26 cellular contexts compared by ENCODE assay signal in the genomic region with DNA sequence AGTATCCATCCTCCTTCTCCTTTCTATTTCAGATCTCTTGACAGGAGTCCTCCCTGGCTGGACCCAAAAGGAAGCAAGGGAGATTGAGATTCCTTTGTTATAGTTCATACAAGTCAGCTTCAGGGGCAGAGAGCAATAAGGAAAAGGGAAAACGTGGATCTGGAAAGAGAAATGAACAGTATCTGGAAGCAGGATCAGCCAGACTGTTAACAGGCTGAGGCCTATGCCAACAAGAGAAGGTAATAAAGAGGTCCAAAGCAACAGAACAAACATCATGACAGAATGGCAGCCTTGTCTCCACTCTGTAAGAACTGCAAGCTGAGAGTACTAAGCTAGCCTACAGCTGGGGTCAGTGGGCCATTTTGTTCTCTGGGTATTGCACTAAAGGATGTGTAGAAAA.
"Had no signal": no experiment of that assay in that cellular context is flagged by ENCODE, and none has a peak within 500 bp of the region (broad histone marks: within the 10 kb centered on the region; RNA-seq: fewer than 3 reads in every experiment).

No MANE protein-coding gene starts in this region.

- H3K9me3 ChIP-seq: ascending aorta, breast epithelium, colonic mucosa, esophagus squamous epithelium, gastroesophageal sphincter had no signal

- ATAC-seq: activated CD8-positive, alpha-beta T cell treated with anti-CD3 and anti-CD28 coated beads for 36 hours; activated naive CD8-positive, alpha-beta T cell treated with anti-CD3 and anti-CD28 coated beads, Interleukin-2, amount 50 U/mL, for 24 hours; activated T-cell treated with anti-CD3 and anti-CD28 coated beads, Interleukin-2, amount 50 U/mL, for 4 hours; activated T-helper 17 cell treated with anti-CD3 and anti-CD28 coated beads, Interleukin-2, amount 50 U/mL, for 72 hours; gastroesophageal sphincter; WTC11 had no signal

- H3K4me1 ChIP-seq: ascending aorta, breast epithelium, colonic mucosa had no signal

- DNase-seq: activated CD4-positive, alpha-beta T cell treated with anti-CD3 and anti-CD28 coated beads for 48 hours; activated CD4-positive, alpha-beta T cell treated with anti-CD3 and anti-CD28 coated beads, Interleukin-2, amount 50 U/mL, for 1 hour; activated CD4-positive, alpha-beta T cell treated with anti-CD3 and anti-CD28 coated beads, Interleukin-2, amount 50 U/mL, for 48 hours; activated CD8-positive, alpha-beta memory T cell treated with anti-CD3 and anti-CD28 coated beads for 24 hours; activated CD8-positive, alpha-beta T cell treated with anti-CD3 and anti-CD28 coated beads for 36 hours; activated effector memory CD4-positive, alpha-beta T cell treated with Interleukin-2 at 50 U/mL for 16 hours; activated gamma-delta T cell treated with Interleukin-2 at 50 U/mL for 16 hours; activated naive CD4-positive, alpha-beta T cell treated with Interleukin-2 at 50 U/mL for 16 hours; activated naive CD8-positive, alpha-beta T cell treated with anti-CD3 and anti-CD28 coated beads for 36 hours; activated naive CD8-positive, alpha-beta T cell treated with anti-CD3 and anti-CD28 coated beads, Interleukin-2, amount 50 U/mL, for 24 hours; activated T-cell treated with anti-CD3 and anti-CD28 coated beads, Interleukin-2, amount 50 U/mL, for 4 hours; central memory CD4-positive, alpha-beta T cell; cerebellar nuclear complex; colonic mucosa; effector CD8-positive, alpha-beta T cell; esophagus squamous epithelium; T-helper 2 cell had no signal

- H3K4me3 ChIP-seq: ascending aorta, breast epithelium, cardiac muscle cell, colonic mucosa, esophagus squamous epithelium, gastroesophageal sphincter had no signal

- H3K27me3 ChIP-seq: ascending aorta, breast epithelium, cardiac muscle cell, colonic mucosa, esophagus squamous epithelium, gastroesophageal sphincter had no signal

- H3K27ac ChIP-seq: ascending aorta, breast epithelium, cardiac muscle cell, colonic mucosa, epithelial cell of prostate, esophagus squamous epithelium, gastroesophageal sphincter had no signal

- H3K36me3 ChIP-seq: ascending aorta, breast epithelium, cardiac muscle cell, colonic mucosa, esophagus squamous epithelium, gastroesophageal sphincter had no signal

- FAIRE-seq: endometrium, endothelial cell of umbilical vein had no signal
